Comparison of ENCODE assay signal across 9 cellular contexts in the genomic region with DNA sequence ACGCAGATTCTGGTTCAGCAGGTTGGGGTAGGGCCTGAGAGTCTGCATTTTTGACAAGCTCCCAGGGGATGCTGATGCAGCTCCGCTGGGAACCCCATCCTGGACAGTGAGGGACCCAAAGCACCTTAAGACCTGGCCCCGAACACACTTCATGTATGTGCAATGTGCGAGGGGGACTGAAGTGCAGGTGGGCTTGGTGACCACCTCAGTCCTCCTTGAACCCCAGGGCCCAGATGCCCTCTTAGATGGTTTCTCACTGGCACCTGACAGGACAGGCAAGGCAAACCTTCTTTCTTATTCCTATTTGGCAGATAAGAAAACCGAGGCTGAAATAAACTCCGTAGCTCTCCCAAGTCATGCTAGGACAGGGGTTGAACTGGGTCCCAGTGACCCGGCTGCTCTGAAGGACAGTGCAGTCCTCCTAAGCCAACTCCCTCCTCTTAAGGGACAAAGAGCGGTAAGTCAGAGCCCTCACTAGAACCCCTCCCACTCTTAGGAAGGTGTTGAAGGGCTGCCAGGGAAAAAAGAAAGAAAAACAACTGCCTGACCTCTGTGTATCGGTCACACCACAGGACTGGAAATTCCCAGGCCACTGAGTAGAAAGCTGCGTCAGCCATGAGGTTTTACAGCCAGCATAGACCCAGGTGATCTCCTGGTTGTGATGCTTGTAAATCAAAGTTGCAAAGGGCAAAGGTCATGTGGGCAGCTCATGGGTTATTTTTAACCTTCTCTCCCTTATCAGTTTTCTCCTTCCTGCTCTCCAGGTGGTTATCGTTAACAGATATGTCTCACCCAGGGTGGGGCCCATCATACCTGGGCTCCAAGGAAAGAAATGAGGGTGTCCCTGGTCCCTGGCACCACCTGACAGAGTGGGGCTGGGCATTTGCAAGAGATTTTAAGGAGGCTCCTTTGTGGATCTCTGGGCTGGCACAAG.
DNase-seq lines count a peak whose midpoint lies in the region; ATAC-seq and TF ChIP-seq lines count a peak whose summit lies in the region.
"Had no signal": no experiment of that assay in that cellular context is flagged by ENCODE, and none has a peak within 500 bp of the region (broad histone marks: within the 10 kb centered on the region; RNA-seq: fewer than 3 reads in every experiment).

No MANE protein-coding gene starts in this region.

- 37 to 50% (median 46%) methylated on average over 8 to 11 of the region's 11 CpGs for WGBS in adrenal gland, 4 donors
- WGBS in liver, result 44% methylated on average over 11 of the region's 11 CpGs

- CTCF ChIA-PET in CD4-positive, alpha-beta memory T cell (lab: Charles Lee; ENCODE audit: partially characterized antibody), result no interaction called here

- peaks cover 1 to 4% of the 10 kb centered on the region in 2 donors for H3K27me3 Mint-ChIP-seq in CD4-positive, alpha-beta memory T cell
- peaks cover 6% of the 10 kb centered on the region for H3K27me3 Mint-ChIP-seq in glutamatergic neuron (ENCODE audit: unreplicated experiment)

- H3K9ac ChIP-seq in liver (ENCODE audit: low read depth in 1 of 2, low read length in 2 of 2), result peak overlapping the region in 1 of 2 donors; percentile 51

- POLR2A ChIA-PET in CD4-positive, alpha-beta memory T cell (lab: Charles Lee; ENCODE audit: partially characterized antibody), result interaction anchor here (1.7 kb wide), 1 partner anchor 19 kb away, joined by 6 read pairs; no protein-coding TSS in a partner anchor

- no peaks in the 10 kb centered on the region for H3K36me3 ChIP-seq in CD4-positive, alpha-beta memory T cell (ENCODE audit: insufficient read depth, low read length)
- H3K36me3 ChIP-seq in adrenal gland (replicated peaks in 1 of 2) (no peaks in the 10 kb centered on the region), liver (ENCODE audit: control insufficient read depth in 4 of 4, insufficient read depth in 3 of 4, low read depth in 1 of 4, low read length in 3 of 4) (no peaks in the 10 kb centered on the region)

- peak; percentile 85 for ATAC-seq in GM19395 (IDR thresholded peaks at IDR 0.05; ENCODE audit: unreplicated experiment)
- ATAC-seq in HG03439 (IDR thresholded peaks at IDR 0.05; ENCODE audit: unreplicated experiment), result peak; percentile 85

- H3K27me3 ChIP-seq in CD4-positive, alpha-beta memory T cell (ENCODE audit: insufficient read depth, low read length), result no peaks in the 10 kb centered on the region
- H3K27me3 ChIP-seq in adrenal gland (no peaks in the 10 kb centered on the region), liver (ENCODE audit: control insufficient read depth in 4 of 4, insufficient read depth in 4 of 4, low read length in 3 of 4) (no peaks in the 10 kb centered on the region)

- TF ChIP-seq RAD21 in liver (IDR thresholded peaks at IDR 0.05), result peak; percentile 64 to 74

- peak in 4 of 5 donors; percentile 24 to 69 (median 40) for DNase-seq in CD4-positive, alpha-beta memory T cell
- DNase-seq in adrenal gland, result peak; percentile 71 to 95 (median 88)
- DNase-seq in NAMALWA (ENCODE audit: low spot score), result no peak
- no peak for DNase-seq in glutamatergic neuron
- DNase-seq in NCI-H2029 (lab: John Stamatoyannopoulos, UW), result no peak

- no peaks in the 10 kb centered on the region for H3K36me3 Mint-ChIP-seq in CD4-positive, alpha-beta memory T cell
- H3K36me3 Mint-ChIP-seq in glutamatergic neuron (ENCODE audit: unreplicated experiment), result no peaks in the 10 kb centered on the region

- intact Hi-C loops in CD4-positive, alpha-beta memory T cell (cut with micrococcal nuclease), result no loop called here
- intact Hi-C loops in adrenal gland (cut with DNase I), result no loop called here

- H3K9me3 Mint-ChIP-seq in CD4-positive, alpha-beta memory T cell, result no peaks in the 10 kb centered on the region
- peaks cover 3% of the 10 kb centered on the region for H3K9me3 Mint-ChIP-seq in glutamatergic neuron (ENCODE audit: unreplicated experiment)
- H3K9me3 Mint-ChIP-seq: neural crest cell had no signal

- H3K4me1 Mint-ChIP-seq in CD4-positive, alpha-beta memory T cell, result peaks cover 3 to 10% (median 6%) of the 10 kb centered on the region in 4 donors
- peaks cover 4% of the 10 kb centered on the region for H3K4me1 Mint-ChIP-seq in glutamatergic neuron (ENCODE audit: low read depth, unreplicated experiment)

- H3K4me3 Mint-ChIP-seq in CD4-positive, alpha-beta memory T cell, result no peak overlapping the region
- no peak overlapping the region for H3K4me3 Mint-ChIP-seq in glutamatergic neuron (ENCODE audit: unreplicated experiment)
- H3K4me3 Mint-ChIP-seq: neural crest cell had no signal

- H3K4me1 ChIP-seq in CD4-positive, alpha-beta memory T cell (ENCODE audit: insufficient read depth, low read length), result peaks cover 11% of the 10 kb centered on the region
- peaks cover 7 to 26% of the 10 kb centered on the region in 2 donors for H3K4me1 ChIP-seq in adrenal gland (replicated peaks in 1 of 2)
- H3K4me1 ChIP-seq in liver (ENCODE audit: control insufficient read depth in 4 of 4, insufficient read depth in 4 of 4, low read length in 3 of 4), result peaks cover 2 to 14% (median 8%) of the 10 kb centered on the region in 4 donors

- no peak overlapping the region for H3K27ac ChIP-seq in CD4-positive, alpha-beta memory T cell (ENCODE audit: low read depth, low read length)
- peak overlapping the region in 4 of 5 donors; percentile 6 to 67 (median 42) for H3K27ac ChIP-seq in adrenal gland
- peak overlapping the region; percentile 71 to 84 for H3K27ac ChIP-seq in liver (ENCODE audit: low read depth in 1 of 2, low read length in 2 of 2)

- no peak for TF ChIP-seq CTCF in adrenal gland (IDR thresholded peaks at IDR 0.05)
- TF ChIP-seq CTCF in liver (IDR thresholded peaks at IDR 0.05; ENCODE audit: low read depth, low read length, missing input control), result no peak
- TF ChIP-seq CTCF in glutamatergic neuron (IDR thresholded peaks at IDR 0.05; ENCODE audit: partially characterized antibody, unreplicated experiment), result no peak

- no peak for TF ChIP-seq POLR2A in adrenal gland (IDR thresholded peaks at IDR 0.05)

- peak overlapping the region in 4 of 7 donors; percentile 29 to 83 (median 68) for H3K27ac Mint-ChIP-seq in CD4-positive, alpha-beta memory T cell
- H3K27ac Mint-ChIP-seq in glutamatergic neuron (ENCODE audit: unreplicated experiment), result no peak overlapping the region

- no peaks in the 10 kb centered on the region for H3K9me3 ChIP-seq in CD4-positive, alpha-beta memory T cell (ENCODE audit: control insufficient read depth in 1 of 2, low read length in 2 of 2)
- no peaks in the 10 kb centered on the region for H3K9me3 ChIP-seq in adrenal gland (replicated peaks in 1 of 3)
- no peaks in the 10 kb centered on the region for H3K9me3 ChIP-seq in liver (ENCODE audit: control insufficient read depth in 4 of 4, low read length in 3 of 4)

- no peak overlapping the region for H3K4me3 ChIP-seq in CD4-positive, alpha-beta memory T cell (ENCODE audit: low read length in 2 of 2)
- H3K4me3 ChIP-seq in adrenal gland (no peak overlapping the region), liver (ENCODE audit: low read depth in 1 of 3, low read length in 3 of 3) (no peak overlapping the region)

TF ChIP-seq in liver, 16 proteins besides CTCF, POLR2A, EP300 and RAD21 (continues in another document):
- TF ChIP-seq TAF1 (conservative IDR thresholded peaks at IDR 0.05) (peak; percentile 43), SP1 (IDR thresholded peaks at IDR 0.05) (peak; percentile 97), GABPA (IDR thresholded peaks at IDR 0.05 in 1 of 2, conservative IDR thresholded peaks at IDR 0.05 in 1 of 2) (peak in 1 of 2 donors; percentile 45), NR2F2 (IDR thresholded peaks at IDR 0.05) (peak; percentile 96), FOXA2 (IDR thresholded peaks at IDR 0.05) (no peak), FOXA1 (IDR thresholded peaks at IDR 0.05) (peak; percentile 29), JUND (IDR thresholded peaks at IDR 0.05) (peak; percentile 75 to 93), RXRA (IDR thresholded peaks at IDR 0.05) (peak; percentile 98 to 99)
- TF ChIP-seq, protein P1, sequence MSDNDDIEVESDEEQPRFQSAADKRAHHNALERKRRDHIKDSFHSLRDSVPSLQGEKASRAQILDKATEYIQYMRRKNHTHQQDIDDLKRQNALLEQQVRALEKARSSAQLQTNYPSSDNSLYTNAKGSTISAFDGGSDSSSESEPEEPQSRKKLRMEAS (IDR thresholded peaks at IDR 0.05), result peak; percentile 92
- TF ChIP-seq, protein P2, sequence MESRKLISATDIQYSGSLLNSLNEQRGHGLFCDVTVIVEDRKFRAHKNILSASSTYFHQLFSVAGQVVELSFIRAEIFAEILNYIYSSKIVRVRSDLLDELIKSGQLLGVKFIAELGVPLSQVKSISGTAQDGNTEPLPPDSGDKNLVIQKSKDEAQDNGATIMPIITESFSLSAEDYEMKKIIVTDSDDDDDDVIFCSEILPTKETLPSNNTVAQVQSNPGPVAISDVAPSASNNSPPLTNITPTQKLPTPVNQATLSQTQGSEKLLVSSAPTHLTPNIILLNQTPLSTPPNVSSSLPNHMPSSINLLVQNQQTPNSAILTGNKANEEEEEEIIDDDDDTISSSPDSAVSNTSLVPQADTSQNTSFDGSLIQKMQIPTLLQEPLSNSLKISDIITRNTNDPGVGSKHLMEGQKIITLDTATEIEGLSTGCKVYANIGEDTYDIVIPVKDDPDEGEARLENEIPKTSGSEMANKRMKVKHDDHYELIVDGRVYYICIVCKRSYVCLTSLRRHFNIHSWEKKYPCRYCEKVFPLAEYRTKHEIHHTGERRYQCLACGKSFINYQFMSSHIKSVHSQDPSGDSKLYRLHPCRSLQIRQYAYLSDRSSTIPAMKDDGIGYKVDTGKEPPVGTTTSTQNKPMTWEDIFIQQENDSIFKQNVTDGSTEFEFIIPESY (IDR thresholded peaks at IDR 0.05), result peak; percentile 84
- TF ChIP-seq, protein P3, sequence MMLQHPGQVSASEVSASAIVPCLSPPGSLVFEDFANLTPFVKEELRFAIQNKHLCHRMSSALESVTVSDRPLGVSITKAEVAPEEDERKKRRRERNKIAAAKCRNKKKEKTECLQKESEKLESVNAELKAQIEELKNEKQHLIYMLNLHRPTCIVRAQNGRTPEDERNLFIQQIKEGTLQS (IDR thresholded peaks at IDR 0.05), result peak; percentile 90

Comparison
In these comparisons a context has a peak if more than half of its experiments do, and no peak if none do; other contexts are left out.
1. DNase-seq: peak in CD4-positive, alpha-beta memory T cell (4 of 5) and adrenal gland (7 of 7); none in NAMALWA (single experiment), glutamatergic neuron (single experiment) and NCI-H2029 (single experiment).